Comparison of ENCODE assay signal across 8 cellular contexts in the genomic region with DNA sequence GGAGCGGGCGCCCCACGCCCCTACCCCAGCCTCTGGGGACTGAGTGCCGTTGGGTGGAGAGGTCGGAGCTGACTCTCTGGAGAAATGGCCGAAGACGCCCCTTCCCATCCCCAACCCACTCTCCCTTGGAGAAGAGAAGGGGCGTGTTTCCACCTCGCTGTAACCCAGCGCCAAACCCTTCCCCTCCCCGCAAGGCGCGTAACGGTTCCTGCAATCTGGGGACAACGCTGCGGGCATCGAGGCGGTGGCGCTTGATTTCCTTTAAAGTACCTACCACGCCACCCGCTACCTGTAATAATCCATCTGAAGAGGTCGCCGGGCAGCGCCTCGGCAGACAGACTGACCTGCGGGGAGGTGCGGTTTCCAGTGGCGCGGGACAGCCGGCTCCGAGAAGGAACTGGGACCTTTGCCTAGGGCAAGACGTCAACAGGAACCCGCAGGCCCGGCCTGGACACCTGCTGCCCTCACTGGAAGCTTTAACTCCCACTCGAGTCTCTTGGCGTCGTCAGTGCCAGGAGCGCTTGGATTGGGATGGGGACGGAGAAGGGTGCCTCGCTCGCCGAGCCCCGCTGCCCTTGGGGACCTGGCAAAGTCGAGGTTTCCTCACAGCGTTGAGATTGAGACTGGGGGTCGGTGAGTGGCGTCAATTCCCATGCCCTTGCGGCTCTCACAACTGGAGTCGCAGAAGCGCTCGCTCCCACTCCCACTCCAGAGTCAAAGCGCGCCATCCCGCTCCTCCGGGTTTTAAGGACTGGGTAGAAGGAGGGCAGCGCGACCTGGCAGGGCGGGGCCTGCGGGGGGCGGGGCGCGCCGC. TPM values are rescaled to one million over a fixed set of nuclear protein-coding genes. Genes with fewer than 3 reads are reported as not detected.
DNase-seq lines count a peak whose midpoint lies in the region; ATAC-seq and TF ChIP-seq lines count a peak whose summit lies in the region.

Gene CYP1B1 (minus strand): TSS at position 716 of the 814 bp plus-strand sequence. CDS start 763 bp downstream, outside the sequence.

- ATAC-seq in GM21717 (IDR thresholded peaks at IDR 0.05; ENCODE audit: unreplicated experiment) = peak; percentile 32
- ATAC-seq in HG02759 (IDR thresholded peaks at IDR 0.05; ENCODE audit: unreplicated experiment) = no peak
- no peak for ATAC-seq in GM21526 (IDR thresholded peaks at IDR 0.05; ENCODE audit: low FRiP score, unreplicated experiment)

- H2BK120ac ChIP-seq in neuronal stem cell (ENCODE audit: low read depth, low read length) = no peak within 1 kb of the TSS

- H2AK5ac ChIP-seq in neuronal stem cell (ENCODE audit: low read depth, low read length) = peak within 1 kb of the TSS; percentile 83

- H4K91ac ChIP-seq in neuronal stem cell (ENCODE audit: low read depth, low read length, poor library complexity) = no peak within 1 kb of the TSS

- H3K9ac ChIP-seq in BLaER1 = no peak within 1 kb of the TSS
- peak within 1 kb of the TSS; percentile 83 for H3K9ac ChIP-seq in neuronal stem cell (ENCODE audit: low read depth, low read length, poor library complexity)

- TF ChIP-seq CTCF in fibroblast of pulmonary artery (IDR thresholded peaks at IDR 0.05; ENCODE audit: low read length, missing control alignments) = no peak

- H3K4me3 ChIP-seq in BLaER1 (peak within 1 kb of the TSS; percentile 44), fibroblast of pulmonary artery (replicated peaks; ENCODE audit: low read depth, low read length) (peak within 1 kb of the TSS; percentile 46), neuronal stem cell (ENCODE audit: low read length in 2 of 2) (peak within 1 kb of the TSS; percentile 55 to 87)

- H3K9me3 ChIP-seq in BLaER1 (peaks cover 49% of the 10 kb centered on the region), neuronal stem cell (replicated peaks in 1 of 2; ENCODE audit: control insufficient read depth in 2 of 2, insufficient read depth in 1 of 2, low read depth in 1 of 2, low read length in 2 of 2) (peaks cover 7 to 26% of the 10 kb centered on the region in 2 donors)

- peak within 1 kb of the TSS; percentile 92 for H3K18ac ChIP-seq in neuronal stem cell (ENCODE audit: low read length)

- H3K23ac ChIP-seq in neuronal stem cell (ENCODE audit: low read depth, low read length, poor library complexity) = peak within 1 kb of the TSS; percentile 93

- DNase-seq in fibroblast of pulmonary artery (ENCODE audit: low read depth) = no peak
- DNase-seq in neuronal stem cell (ENCODE audit: low spot score) = no peak
- no peak for DNase-seq in stimulated activated naive CD4-positive, alpha-beta T cell (lab: John Stamatoyannopoulos, UW)

- H3K4me1 ChIP-seq in BLaER1 (0 out of 2 replicates have a peak, but pooled peaks cover 3% of the 10 kb centered on the region), neuronal stem cell (ENCODE audit: control insufficient read depth in 2 of 2, insufficient read depth in 1 of 2, low read depth in 1 of 2, low read length in 2 of 2) (peaks cover 2 to 20% of the 10 kb centered on the region in 2 donors)

- peak within 1 kb of the TSS; percentile 65 for H4K8ac ChIP-seq in neuronal stem cell (ENCODE audit: low read depth, low read length)

- intact Hi-C loops in T-helper 1 cell treated with Interleukin-12 subunit alpha and Interleukin-12 subunit beta and Interleukin-4 antibody, amounts not matched to agents 30 ng/mL and 1 ng/mL, for 36 hours (cut with micrococcal nuclease) = loop anchor here (1.0 to 10.0 kb wide), 7 partner anchors 21 to 1141 kb away; partner anchors contain the start of gene PRKD3

- H3K4ac ChIP-seq in neuronal stem cell (ENCODE audit: low read length) = no peak within 1 kb of the TSS

- H3K36me3 ChIP-seq in BLaER1 (no peaks in the 10 kb centered on the region), neuronal stem cell (replicated peaks in 1 of 2; ENCODE audit: control insufficient read depth in 2 of 2, insufficient read depth in 2 of 2, low read length in 2 of 2) (no peaks in the 10 kb centered on the region)

- no peaks in the 10 kb centered on the region for H4K20me1 ChIP-seq in BLaER1

- H3K27me3 ChIP-seq in BLaER1 (peaks cover 34% of the 10 kb centered on the region), neuronal stem cell (ENCODE audit: control insufficient read depth in 3 of 3, insufficient read depth in 3 of 3, low read depth in 1 of 3, low read length in 3 of 3) (peaks cover 24 to 50% (median 48%) of the 10 kb centered on the region in 3 experiments)

- H3K27ac ChIP-seq in BLaER1 (no peak within 1 kb of the TSS), neuronal stem cell (replicated peaks; ENCODE audit: low read length) (no peak within 1 kb of the TSS)

- H2BK5ac ChIP-seq in neuronal stem cell (ENCODE audit: low read length) = no peak within 1 kb of the TSS

- H2AFZ ChIP-seq in neuronal stem cell (ENCODE audit: low read length) = peak within 1 kb of the TSS; percentile 99

- H3K4me2 ChIP-seq in BLaER1 (peak within 1 kb of the TSS; percentile 43), neuronal stem cell (ENCODE audit: insufficient read depth, low read length, poor library complexity, severe bottlenecking) (peak within 1 kb of the TSS; percentile 89)

- WGBS in neuronal stem cell (ENCODE audit: extremely low coverage in 2 of 2, insufficient read length in 2 of 2, insufficient replicate concordance in 1 of 2), 2 donors = no CpG with 5 or more reads among the region's 63 CpGs

- no peaks in the 10 kb centered on the region for H3K79me1 ChIP-seq in neuronal stem cell (ENCODE audit: low read depth, low read length)

- H2BK15ac ChIP-seq in neuronal stem cell (ENCODE audit: low read length) = peak within 1 kb of the TSS; percentile 85

- H2BK12ac ChIP-seq in neuronal stem cell (ENCODE audit: low read length) = peak within 1 kb of the TSS; percentile 58

- peak within 1 kb of the TSS; percentile 8 for H3K14ac ChIP-seq in neuronal stem cell (ENCODE audit: low read length)

RNA-seq across cellular contexts. Expression of gene CYP1B1, which starts in this region (rescaled TPM):
- 13.2 and 15.6 TPM in 2 replicates for total RNA-seq in T-helper 1 cell treated with Interleukin-12 subunit alpha and Interleukin-12 subunit beta and Interleukin-4 antibody, amounts not matched to agents 30 ng/mL and 1 ng/mL, for 36 hours
- polyA plus RNA-seq in neuronal stem cell (2013, experiment 1 of 2) = 0.31 TPM
- polyA plus RNA-seq in neuronal stem cell (2013, experiment 2 of 2) = 0.28 TPM
